Comparison of ENCODE assay signal across 8 cellular contexts in genomic region chr6:149082320-149082719, GRCh38.
DNase-seq lines count a peak whose midpoint lies in the region; ATAC-seq and TF ChIP-seq lines count a peak whose summit lies in the region.

No MANE protein-coding gene starts in this region.

- no peaks in the 10 kb centered on the region for H3K36me3 Mint-ChIP-seq in natural killer cell

- H3K4me1 ChIP-seq in OCI-LY7 (ENCODE audit: insufficient read depth, low read length, poor library complexity, severe bottlenecking) (no peaks in the 10 kb centered on the region), esophagus muscularis mucosa (peaks cover 18 to 35% (median 28%) of the 10 kb centered on the region in 4 donors)

- H2AFZ ChIP-seq in OCI-LY7 (ENCODE audit: low read length), result no peak overlapping the region

- TF ChIP-seq POLR2A in esophagus muscularis mucosa (IDR thresholded peaks at IDR 0.05; ENCODE audit: low read depth), result no peak

- CTCF ChIA-PET in OCI-LY7 (lab: Charles Lee; ENCODE audit: unreplicated experiment), result interaction anchor here (1.0 kb wide), 1 partner anchor 344 kb away, joined by 3 read pairs; no protein-coding TSS in a partner anchor

- H3K27ac Mint-ChIP-seq in natural killer cell, result no peak overlapping the region

- peak; percentile 64 for ATAC-seq in GM19452 (IDR thresholded peaks at IDR 0.05; ENCODE audit: unreplicated experiment)
- peak; percentile 65 to 82 (median 81) for ATAC-seq in natural killer cell
- peak; percentile 80 for ATAC-seq in stimulated activated naive CD8-positive, alpha-beta T cell treated with anti-CD3 and anti-CD28 coated beads, Interleukin-15, Interleukin-2, amounts not matched to agents 100 U/mL and 50 U/mL, for 24 hours

- peaks cover 0 to 4% of the 10 kb centered on the region in 2 donors for H3K4me1 Mint-ChIP-seq in natural killer cell

- intact Hi-C loops in OCI-LY7 (cut with micrococcal nuclease; ENCODE audit: unreplicated experiment) (loop anchor here (1.0 to 5.0 kb wide), 5 partner anchors 53 to 434 kb away; partner anchors contain the start of gene TAB2), esophagus muscularis mucosa (cut with DNase I) (loop anchor here (1.0 to 10.0 kb wide), 3 partner anchors 232 to 434 kb away; partner anchors contain the start of gene TAB2), natural killer cell (cut with micrococcal nuclease) (loop anchor here (1.0 to 5.0 kb wide), 3 partner anchors 55 to 435 kb away; no protein-coding TSS in a partner anchor)

- TF ChIP-seq RAD21 in Ishikawa (IDR thresholded peaks at IDR 0.05; ENCODE audit: low read depth), result peak; percentile 84

- H3K9me3 ChIP-seq in OCI-LY7 (ENCODE audit: low read length), result no peaks in the 10 kb centered on the region
- H3K9me3 ChIP-seq in esophagus muscularis mucosa, result no peaks in the 10 kb centered on the region

- no peaks in the 10 kb centered on the region for H3K9me3 Mint-ChIP-seq in natural killer cell

- H3K27ac ChIP-seq in C4-2B, result no peak overlapping the region
- H3K27ac ChIP-seq in OCI-LY7 (ENCODE audit: low read depth, low read length, poor library complexity, severe bottlenecking), result no peak overlapping the region
- H3K27ac ChIP-seq in esophagus muscularis mucosa (replicated peaks in 1 of 4), result no peak overlapping the region

- TF ChIP-seq CTCF in C4-2B (conservative IDR thresholded peaks at IDR 0.05), result peak; percentile 83
- peak; percentile 86 for TF ChIP-seq CTCF in OCI-LY7 (conservative IDR thresholded peaks at IDR 0.05; ENCODE audit: low read length)
- peak; percentile 73 to 79 (median 76) for TF ChIP-seq CTCF in esophagus muscularis mucosa (IDR thresholded peaks at IDR 0.05)
- peak; percentile 78 for TF ChIP-seq CTCF in natural killer cell (IDR thresholded peaks at IDR 0.05)

- H3K4me3 ChIP-seq in OCI-LY7 (ENCODE audit: low read depth, low read length, poor library complexity, severe bottlenecking), result no peak overlapping the region
- H3K4me3 ChIP-seq in esophagus muscularis mucosa, result no peak overlapping the region

- no peaks in the 10 kb centered on the region for H4K20me1 ChIP-seq in OCI-LY7 (ENCODE audit: insufficient read depth, low read length)

- H3K4me3 Mint-ChIP-seq in natural killer cell, result no peak overlapping the region

- BruUV-seq in OCI-LY7 (replicated peaks; lab: Mats Ljungman, UMichigan), result no TSS peak

- H3K27me3 ChIP-seq in esophagus muscularis mucosa, result no peaks in the 10 kb centered on the region

- no peaks in the 10 kb centered on the region for H3K27me3 Mint-ChIP-seq in natural killer cell (ENCODE audit: low read depth in 2 of 2)

- no peaks in the 10 kb centered on the region for H3K36me3 ChIP-seq in OCI-LY7 (ENCODE audit: insufficient read depth, low read length)
- H3K36me3 ChIP-seq in esophagus muscularis mucosa, result no peaks in the 10 kb centered on the region

- POLR2A ChIA-PET in OCI-LY7 (lab: Charles Lee), result interaction anchor here (0.8 kb wide), 1 partner anchor 341 kb away, joined by 3 read pairs; no protein-coding TSS in a partner anchor

- DNase-seq in OCI-LY7 (ENCODE audit: low spot score) (peak; percentile 77), activated T-cell treated with anti-CD3 and anti-CD28 coated beads for 4 hours (peak; percentile 84), esophagus muscularis mucosa (ENCODE audit: extremely low spot score) (no peak), natural killer cell (peak; percentile 46)
- peak; percentile 85 for DNase-seq in stimulated activated naive CD8-positive, alpha-beta T cell treated with anti-CD3 and anti-CD28 coated beads, Interleukin-15, Interleukin-2, amounts not matched to agents 100 U/mL and 50 U/mL, for 24 hours

- H3K79me2 ChIP-seq in OCI-LY7 (ENCODE audit: insufficient read depth, low read depth, low read length), result no peaks in the 10 kb centered on the region

- no peaks in the 10 kb centered on the region for H3K9me2 ChIP-seq in OCI-LY7 (ENCODE audit: insufficient read depth, low read length)

- TF ChIP-seq EP300 in Ishikawa (IDR thresholded peaks at IDR 0.05; ENCODE audit: borderline replicate concordance) (no peak), esophagus muscularis mucosa (IDR thresholded peaks at IDR 0.05) (no peak)

- 30% methylated on average over 6 of the region's 6 CpGs for WGBS in esophagus muscularis mucosa

- no peak overlapping the region for H3K4me2 ChIP-seq in OCI-LY7 (ENCODE audit: low read length)

TF ChIP-seq in Ishikawa, 13 proteins besides CTCF, POLR2A, EP300 and RAD21:
- TF ChIP-seq YY1 (IDR thresholded peaks at IDR 0.05; ENCODE audit: low read depth), result no peak
- no peak for TF ChIP-seq ZBTB7A (IDR thresholded peaks at IDR 0.05; ENCODE audit: low read depth)
- TF ChIP-seq NFIC (IDR thresholded peaks at IDR 0.05), result no peak
